ENCODE assay signal across 1 cellular context in the genomic region with DNA sequence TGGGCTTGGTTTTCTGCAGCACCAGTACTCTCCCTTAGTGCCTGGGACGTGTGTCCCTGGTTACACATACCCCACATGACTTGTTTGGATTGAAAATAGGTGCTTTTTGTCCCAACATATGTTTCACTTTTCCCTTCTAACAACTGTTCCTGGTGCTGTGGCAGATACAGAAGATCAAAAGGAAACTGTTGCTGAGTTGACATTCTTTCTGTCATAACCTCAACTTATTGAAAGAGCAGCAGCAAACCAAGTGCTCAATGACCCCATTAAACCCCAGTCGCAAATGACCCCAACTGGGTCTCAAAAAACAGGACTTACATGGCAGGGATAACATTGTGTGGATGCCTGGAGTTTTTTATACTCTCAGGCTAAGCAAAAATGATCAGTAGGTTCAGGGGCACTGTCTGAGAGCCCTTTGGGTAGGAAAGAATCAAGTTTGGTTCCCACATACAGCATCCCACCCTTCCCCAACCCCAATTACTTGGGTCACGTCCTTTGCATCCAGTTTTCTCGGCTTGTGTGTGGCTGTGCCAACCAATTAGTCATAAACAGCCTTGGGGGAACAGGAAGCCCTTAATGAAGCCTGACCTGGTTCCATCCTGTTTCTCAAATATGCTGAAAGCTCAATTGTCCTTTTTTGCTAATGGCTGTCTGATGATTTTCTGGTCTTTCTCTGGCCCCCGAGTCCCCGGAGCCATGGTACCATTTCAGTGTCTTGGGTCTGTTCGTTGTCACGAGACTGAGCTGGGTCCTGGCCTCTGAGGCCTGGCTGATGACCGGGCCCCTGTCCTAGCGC.
TF ChIP-seq lines count a peak whose summit lies in the region.

No MANE protein-coding gene starts in this region.

TF ChIP-seq in SK-N-SH treated with all-trans-retinoic acid at 6 μM for 48 hours, 23 proteins besides CTCF, POLR2A, EP300 and RAD21 (continued from another document):
- TF ChIP-seq, protein P1, sequence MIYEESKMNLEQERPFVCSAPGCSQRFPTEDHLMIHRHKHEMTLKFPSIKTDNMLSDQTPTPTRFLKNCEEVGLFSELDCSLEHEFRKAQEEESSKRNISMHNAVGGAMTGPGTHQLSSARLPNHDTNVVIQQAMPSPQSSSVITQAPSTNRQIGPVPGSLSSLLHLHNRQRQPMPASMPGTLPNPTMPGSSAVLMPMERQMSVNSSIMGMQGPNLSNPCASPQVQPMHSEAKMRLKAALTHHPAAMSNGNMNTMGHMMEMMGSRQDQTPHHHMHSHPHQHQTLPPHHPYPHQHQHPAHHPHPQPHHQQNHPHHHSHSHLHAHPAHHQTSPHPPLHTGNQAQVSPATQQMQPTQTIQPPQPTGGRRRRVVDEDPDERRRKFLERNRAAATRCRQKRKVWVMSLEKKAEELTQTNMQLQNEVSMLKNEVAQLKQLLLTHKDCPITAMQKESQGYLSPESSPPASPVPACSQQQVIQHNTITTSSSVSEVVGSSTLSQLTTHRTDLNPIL (CRISPR knock-in tag; IDR thresholded peaks at IDR 0.05; ENCODE audit: low read depth), result no peak
- TF ChIP-seq ESRRG (CRISPR knock-in tag; IDR thresholded peaks at IDR 0.05) (no peak), RARB (CRISPR knock-in tag; IDR thresholded peaks at IDR 0.05) (no peak), PPARA (CRISPR knock-in tag; IDR thresholded peaks at IDR 0.05; ENCODE audit: borderline replicate concordance) (no peak), ARNTL (CRISPR knock-in tag; IDR thresholded peaks at IDR 0.05; ENCODE audit: borderline replicate concordance, low read depth) (no peak), ZFP3 (CRISPR knock-in tag; IDR thresholded peaks at IDR 0.05) (no peak), TCF4 (CRISPR knock-in tag; IDR thresholded peaks at IDR 0.05; ENCODE audit: borderline replicate concordance) (no peak)
